ENCODE assay signal across 8 cellular contexts in genomic region chr11:62508336-62509058, GRCh38. TPM values are rescaled to one million over a fixed set of nuclear protein-coding genes. Genes with fewer than 3 reads are reported as not detected.
A peak's percentile ranks its signal among the peaks of the same experiment; 100 is the strongest.
DNase-seq lines count a peak whose midpoint lies in the region; ATAC-seq and TF ChIP-seq lines count a peak whose summit lies in the region.

No MANE protein-coding gene starts in this region.

- WGBS in right cardiac atrium: 28% methylated on average over 19 of the region's 19 CpGs
- WGBS in prostate gland: 3% methylated on average over 19 of the region's 19 CpGs

- intact Hi-C loops in right cardiac atrium (cut with DNase I): loop anchor here in 3 of 4 donors (5.0 to 10.0 kb wide), 2 partner anchors 34 to 84 kb away; no protein-coding TSS in a partner anchor
- intact Hi-C loops in prostate gland (cut with DNase I): loop anchor here (5.0 kb wide), 2 partner anchors 39 to 61 kb away; partner anchors contain the start of gene AHNAK

- TF ChIP-seq POLR2A in prostate gland (IDR thresholded peaks at IDR 0.05): no peak

- H3K27ac ChIP-seq in right cardiac atrium (ENCODE audit: low read length): peak overlapping the region; percentile 85
- peak overlapping the region; percentile 75 to 91 for H3K27ac ChIP-seq in prostate gland

- H3K36me3 ChIP-seq in prostate gland: no peaks in the 10 kb centered on the region

- ATAC-seq in right cardiac atrium (peak; percentile 87 to 88), HG03139 (IDR thresholded peaks at IDR 0.05; ENCODE audit: unreplicated experiment) (no peak), HG02852 (IDR thresholded peaks at IDR 0.05; ENCODE audit: unreplicated experiment) (no peak)

- in situ Hi-C loops in astrocyte of the cerebellum (cut with HindIII; ENCODE audit: low sequenced_read_pairs): no loop called here

- H3K4me1 ChIP-seq in right cardiac atrium (ENCODE audit: control insufficient read depth, insufficient read depth, low read length): peaks cover 11% of the 10 kb centered on the region
- H3K4me1 ChIP-seq in prostate gland (replicated peaks): peaks cover 22% of the 10 kb centered on the region

- DNase-seq in GM12864 (ENCODE audit: low read depth) (no peak), NCI-H2107 (lab: John Stamatoyannopoulos, UW) (peak; percentile 62), astrocyte of the cerebellum (ENCODE audit: low read depth) (peak; percentile 22), right cardiac atrium (peak; percentile 73 to 92 (median 90)), prostate gland (ENCODE audit: low spot score) (peak; percentile 84)
- DNase-seq in effector CD8-positive, alpha-beta T cell (lab: John Stamatoyannopoulos, UW): no peak

- H3K9me3 ChIP-seq in right cardiac atrium (ENCODE audit: control insufficient read depth, low read length) (no peaks in the 10 kb centered on the region), prostate gland (no peaks in the 10 kb centered on the region)

- no peak overlapping the region for H3K4me3 ChIP-seq in GM12864 (ENCODE audit: low read depth, low read length)
- no peak overlapping the region for H3K4me3 ChIP-seq in astrocyte of the cerebellum (ENCODE audit: low read depth, low read length)
- no peak overlapping the region for H3K4me3 ChIP-seq in right cardiac atrium (ENCODE audit: low read length)
- H3K4me3 ChIP-seq in prostate gland: peak overlapping the region in 1 of 2 donors; percentile 15

- TF ChIP-seq CTCF in GM12864 (IDR thresholded peaks at IDR 0.05; ENCODE audit: low read depth, low read length, missing control alignments) (peak; percentile 41), astrocyte of the cerebellum (IDR thresholded peaks at IDR 0.05; ENCODE audit: low read depth, low read length, missing control alignments) (peak; percentile 77), prostate gland (IDR thresholded peaks at IDR 0.05) (peak in 3 of 4 experiments; percentile 40 to 73 (median 63))

- H3K27me3 ChIP-seq in right cardiac atrium (ENCODE audit: control insufficient read depth, insufficient read depth) (no peaks in the 10 kb centered on the region), prostate gland (replicated peaks; ENCODE audit: insufficient read depth) (no peaks in the 10 kb centered on the region)

RNA-seq across cellular contexts. Expression of gene AHNAK, which starts 38.1 kb away (rescaled TPM):
- total RNA-seq in right cardiac atrium: 100 to 1,000 TPM; 289 to 371 (median 320) TPM
- polyA plus RNA-seq in right cardiac atrium: 78.1 TPM
- total RNA-seq in prostate gland: 100 to 1,000 TPM; 367 to 434 TPM

Comparison
In these comparisons a context has a peak if more than half of its experiments do, and no peak if none do; other contexts are left out.
1. DNase-seq: peak in NCI-H2107 (single experiment), astrocyte of the cerebellum (single experiment), right cardiac atrium (3 of 3) and prostate gland (single experiment); none in GM12864 (single experiment) and effector CD8-positive, alpha-beta T cell (single experiment).
2. ATAC-seq: peak in right cardiac atrium (2 of 2); none in HG03139 (single experiment) and HG02852 (single experiment).
3. Peak in every context shown above with its lines, with median percentiles within 50 percentile points of each other: CTCF ChIP-seq.